ENCODE assay signal across 23 cellular contexts in genomic region chr4:159563257-159563656, GRCh38.
"Had no signal": no experiment of that assay in that cellular context is flagged by ENCODE, and none has a peak within 500 bp of the region (broad histone marks: within the 10 kb centered on the region; RNA-seq: fewer than 3 reads in every experiment).

No MANE protein-coding gene starts in this region.

- H3K36me3 Mint-ChIP-seq: immature natural killer cell, mesothelial cell of epicardium had no signal

- ATAC-seq: effector memory CD8-positive, alpha-beta T cell; foreskin keratinocyte; gastroesophageal sphincter; heart left ventricle; left lung; left ventricle myocardium superior; lower lobe of right lung had no signal

- H3K9me3 ChIP-seq: lower lobe of right lung had no signal

- H3K27me3 Mint-ChIP-seq: dendritic cell treated with granulocyte-macrophage colony-stimulating factor and Interleukin-4, amounts not matched to agents 40 ng/mL and 50 ng/mL, for 4 days; effector memory CD8-positive, alpha-beta T cell had no signal

- H3K27ac ChIP-seq: esophagus muscularis mucosa, foreskin keratinocyte, gastroesophageal sphincter, heart left ventricle, hepatocyte, left lung, lower lobe of right lung had no signal

- H3K4me1 Mint-ChIP-seq: endodermal cell, immature natural killer cell had no signal

- H3K4me3 Mint-ChIP-seq: dendritic cell treated with granulocyte-macrophage colony-stimulating factor and Interleukin-4, amounts not matched to agents 40 ng/mL and 50 ng/mL, for 4 days; effector memory CD8-positive, alpha-beta T cell; endodermal cell; immature natural killer cell; mesothelial cell of epicardium had no signal

- DNase-seq: cortex of kidney; effector CD8-positive, alpha-beta T cell; effector memory CD8-positive, alpha-beta T cell; endodermal cell; foreskin keratinocyte; heart left ventricle; hypothalamus; immature natural killer cell; islet precursor cell; kidney; kidney glomerular epithelial cell; left lung; left ventricle myocardium superior; lower lobe of right lung; mesenchymal stem cell had no signal

- H3K4me3 ChIP-seq: esophagus muscularis mucosa, gastroesophageal sphincter, heart left ventricle, hepatocyte, left lung, lower lobe of right lung had no signal

- H3K27ac Mint-ChIP-seq: dendritic cell treated with granulocyte-macrophage colony-stimulating factor and Interleukin-4, amounts not matched to agents 40 ng/mL and 50 ng/mL, for 4 days; effector memory CD8-positive, alpha-beta T cell; endodermal cell; immature natural killer cell; mesothelial cell of epicardium had no signal

- H3K4me1 ChIP-seq: esophagus muscularis mucosa, foreskin keratinocyte, gastroesophageal sphincter, heart left ventricle, left lung, lower lobe of right lung had no signal

- FAIRE-seq: colon, endometrium, frontal cortex, kidney had no signal

- H3K36me3 ChIP-seq: esophagus muscularis mucosa, gastroesophageal sphincter, heart left ventricle, left lung, lower lobe of right lung had no signal

- H3K27me3 ChIP-seq: esophagus muscularis mucosa, foreskin keratinocyte, gastroesophageal sphincter, hepatocyte, left lung had no signal
